8 cellular contexts compared by ENCODE assay signal in the genomic region with DNA sequence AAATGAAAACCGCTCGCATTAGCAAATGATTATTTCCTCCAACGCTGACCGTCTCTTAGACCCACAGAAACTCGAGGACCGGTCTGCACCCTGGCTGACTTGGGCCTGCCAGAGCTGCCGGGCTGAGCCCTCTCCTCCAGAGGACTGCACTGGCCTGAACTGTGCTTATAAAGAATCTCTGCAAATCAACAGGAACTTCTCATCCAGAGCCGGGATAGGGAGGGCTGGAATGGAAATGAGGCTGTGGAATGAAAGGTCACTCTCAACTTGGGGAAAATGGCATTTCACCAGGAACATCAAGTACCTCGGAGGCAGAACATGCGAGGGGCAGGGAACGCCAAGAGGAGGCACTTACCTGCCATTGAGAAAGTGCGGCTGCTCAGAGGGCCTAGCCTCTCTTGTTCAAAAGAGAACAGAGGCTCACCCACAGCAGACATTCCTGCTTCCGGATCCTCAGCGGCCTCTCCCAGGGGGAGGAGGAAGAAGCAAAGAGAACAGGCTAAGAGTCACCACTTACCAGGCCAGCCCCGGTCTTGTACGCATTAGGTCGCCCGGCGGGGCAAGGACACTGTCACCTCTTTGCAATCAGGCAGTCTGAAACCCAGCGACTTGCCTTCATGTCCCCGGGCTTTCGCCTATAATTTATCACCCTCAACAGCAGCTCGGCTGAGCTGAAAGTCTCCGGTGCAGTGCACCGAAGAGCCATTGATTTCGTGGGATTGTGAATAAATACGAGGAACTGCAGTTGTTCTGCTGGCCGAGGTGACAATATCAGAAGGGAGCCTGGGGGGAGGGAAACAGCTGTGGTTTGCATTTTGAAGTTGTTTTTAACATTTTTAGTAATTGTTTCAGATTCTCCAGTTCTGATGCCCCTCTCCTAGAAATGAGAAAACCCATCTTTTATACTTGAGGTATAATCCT. TPM values are rescaled to one million over a fixed set of nuclear protein-coding genes. Genes with fewer than 3 reads are reported as not detected.
DNase-seq lines count a peak whose midpoint lies in the region; TF ChIP-seq lines count a peak whose summit lies in the region.

No MANE protein-coding gene starts in this region.

- TF ChIP-seq CTCF in lower leg skin (IDR thresholded peaks at IDR 0.05) = no peak

- CTCF ChIA-PET in activated CD4-positive, alpha-beta T cell treated with anti-CD3 and anti-CD28 coated beads, Interleukin-2, amount 10 ng/mL, durations not matched to agents 7 days and 5 days (lab: Charles Lee) = interaction anchor here (0.5 to 1.4 kb wide), 2 partner anchors 43 to 65 kb away, joined by 3 to 5 read pairs; no protein-coding TSS in a partner anchor

- peaks cover 66% of the 10 kb centered on the region for H3K4me1 Mint-ChIP-seq in activated CD4-positive, alpha-beta T cell treated with anti-CD3 and anti-CD28 coated beads, Interleukin-2, amount 10 ng/mL, durations not matched to agents 7 days and 5 days
- H3K4me1 Mint-ChIP-seq in stimulated activated naive CD8-positive, alpha-beta T cell treated with anti-CD3 and anti-CD28 coated beads, Interleukin-15, Interleukin-2, amounts not matched to agents 100 ng/mL and 50 ng/mL, for 24 hours (ENCODE audit: low read depth) = peaks cover 75% of the 10 kb centered on the region

- TF ChIP-seq POLR2A in lower leg skin (IDR thresholded peaks at IDR 0.05) = peak in 1 of 2 donors; percentile 29

- peak overlapping the region; percentile 86 for H3K27ac Mint-ChIP-seq in activated CD4-positive, alpha-beta T cell treated with anti-CD3 and anti-CD28 coated beads, Interleukin-2, amount 10 ng/mL, durations not matched to agents 7 days and 5 days
- peak overlapping the region; percentile 95 for H3K27ac Mint-ChIP-seq in stimulated activated naive CD8-positive, alpha-beta T cell treated with anti-CD3 and anti-CD28 coated beads, Interleukin-15, Interleukin-2, amounts not matched to agents 100 ng/mL and 50 ng/mL, for 24 hours

- 4 to 6% methylated on average over 28 of the region's 28 CpGs for WGBS in ectodermal cell, 2 experiments
- 8 to 9% methylated on average over 28 of the region's 28 CpGs for WGBS in lower leg skin, 2 donors

- POLR2A ChIA-PET in activated CD4-positive, alpha-beta T cell treated with anti-CD3 and anti-CD28 coated beads, Interleukin-2, amount 10 ng/mL, durations not matched to agents 7 days and 5 days (lab: Charles Lee) = no interaction called here

- H3K4me3 Mint-ChIP-seq in activated CD4-positive, alpha-beta T cell treated with anti-CD3 and anti-CD28 coated beads, Interleukin-2, amount 10 ng/mL, durations not matched to agents 7 days and 5 days = peak overlapping the region; percentile 4
- peak overlapping the region; percentile 54 for H3K4me3 Mint-ChIP-seq in stimulated activated naive CD8-positive, alpha-beta T cell treated with anti-CD3 and anti-CD28 coated beads, Interleukin-15, Interleukin-2, amounts not matched to agents 100 ng/mL and 50 ng/mL, for 24 hours

- peak; percentile 15 for DNase-seq in activated CD4-positive, alpha-beta T cell treated with anti-CD3 and anti-CD28 coated beads, Interleukin-2, amount 10 ng/mL, durations not matched to agents 7 days and 5 days
- DNase-seq in activated CD4-positive, alpha-beta T cell treated with anti-CD3 and anti-CD28 coated beads, Interleukin-2, amount 50 U/mL, for 48 hours = no peak
- DNase-seq in SW 1271 (lab: John Stamatoyannopoulos, UW) (peak; percentile 57 to 64), lower leg skin (ENCODE audit: low spot score in 2 of 2) (peak; percentile 82 to 95), NCI-H1092 (lab: John Stamatoyannopoulos, UW) (no peak), NCI-H774 (lab: John Stamatoyannopoulos, UW) (no peak)

- H3K36me3 Mint-ChIP-seq in activated CD4-positive, alpha-beta T cell treated with anti-CD3 and anti-CD28 coated beads, Interleukin-2, amount 10 ng/mL, durations not matched to agents 7 days and 5 days (ENCODE audit: low read depth) = peaks cover 9% of the 10 kb centered on the region
- H3K36me3 Mint-ChIP-seq in stimulated activated naive CD8-positive, alpha-beta T cell treated with anti-CD3 and anti-CD28 coated beads, Interleukin-15, Interleukin-2, amounts not matched to agents 100 ng/mL and 50 ng/mL, for 24 hours (ENCODE audit: low read depth) = peaks cover 12% of the 10 kb centered on the region

- no peaks in the 10 kb centered on the region for H3K9me3 ChIP-seq in ectodermal cell (ENCODE audit: control insufficient read depth, low read length)

- H3K36me3 ChIP-seq in ectodermal cell (ENCODE audit: control insufficient read depth, insufficient read depth, low read length) = no peaks in the 10 kb centered on the region

- peaks cover 62% of the 10 kb centered on the region for H3K4me1 ChIP-seq in ectodermal cell (ENCODE audit: control insufficient read depth, insufficient read depth, low read length)

- no peaks in the 10 kb centered on the region for H3K27me3 ChIP-seq in ectodermal cell (ENCODE audit: control insufficient read depth, insufficient read depth, low read length, poor library complexity, severe bottlenecking)

- H3K27me3 Mint-ChIP-seq in activated CD4-positive, alpha-beta T cell treated with anti-CD3 and anti-CD28 coated beads, Interleukin-2, amount 10 ng/mL, durations not matched to agents 7 days and 5 days = no peaks in the 10 kb centered on the region
- no peaks in the 10 kb centered on the region for H3K27me3 Mint-ChIP-seq in stimulated activated naive CD8-positive, alpha-beta T cell treated with anti-CD3 and anti-CD28 coated beads, Interleukin-15, Interleukin-2, amounts not matched to agents 100 ng/mL and 50 ng/mL, for 24 hours

- H3K4me3 ChIP-seq in ectodermal cell (ENCODE audit: insufficient read depth, low read depth, low read length) = peak overlapping the region; percentile 13
- no peak overlapping the region for H3K4me3 ChIP-seq in lower leg skin (ENCODE audit: low read depth, poor library complexity, severe bottlenecking)

- intact Hi-C loops in lower leg skin (cut with DNase I; ENCODE audit: low total_unique reads) = loop anchor here (5.0 kb wide), 1 partner anchor 43 kb away; no protein-coding TSS in a partner anchor

- peak overlapping the region; percentile 95 for H3K27ac ChIP-seq in ectodermal cell (ENCODE audit: insufficient read depth, low read depth, low read length, poor library complexity, severe bottlenecking)

- H3K9me3 Mint-ChIP-seq in activated CD4-positive, alpha-beta T cell treated with anti-CD3 and anti-CD28 coated beads, Interleukin-2, amount 10 ng/mL, durations not matched to agents 7 days and 5 days = no peaks in the 10 kb centered on the region
- no peaks in the 10 kb centered on the region for H3K9me3 Mint-ChIP-seq in stimulated activated naive CD8-positive, alpha-beta T cell treated with anti-CD3 and anti-CD28 coated beads, Interleukin-15, Interleukin-2, amounts not matched to agents 100 ng/mL and 50 ng/mL, for 24 hours

RNA-seq across cellular contexts. Expression of a gene that starts 37.6 kb away (rescaled TPM):
- 10 to 100 TPM; 44.6 to 55.6 TPM for total RNA-seq in activated CD4-positive, alpha-beta T cell treated with anti-CD3 and anti-CD28 coated beads, Interleukin-2, amount 10 ng/mL, durations not matched to agents 7 days and 5 days
- 69.3 TPM for polyA plus RNA-seq in ectodermal cell (2013, experiment 1 of 4)
- polyA plus RNA-seq in ectodermal cell (2013, experiment 2 of 4) = 67.7 TPM
- polyA plus RNA-seq in ectodermal cell (2013, experiment 3 of 4) = 51.1 TPM
- polyA plus RNA-seq in ectodermal cell (2013, experiment 4 of 4) = 46.2 TPM
- total RNA-seq in lower leg skin = 10 to 100 TPM; 42.2 to 79.0 (median 65.4) TPM

Comparison
In these comparisons a context has a peak if more than half of its experiments do, and no peak if none do; other contexts are left out.
1. DNase-seq: peak in activated CD4-positive, alpha-beta T cell treated with anti-CD3 and anti-CD28 coated beads, Interleukin-2, amount 10 ng/mL, durations not matched to agents 7 days and 5 days (single experiment), SW 1271 (2 of 2) and lower leg skin (2 of 2); none in activated CD4-positive, alpha-beta T cell treated with anti-CD3 and anti-CD28 coated beads, Interleukin-2, amount 50 U/mL, for 48 hours (0 of 2), NCI-H1092 (single experiment) and NCI-H774 (single experiment).